In the genomic region with DNA sequence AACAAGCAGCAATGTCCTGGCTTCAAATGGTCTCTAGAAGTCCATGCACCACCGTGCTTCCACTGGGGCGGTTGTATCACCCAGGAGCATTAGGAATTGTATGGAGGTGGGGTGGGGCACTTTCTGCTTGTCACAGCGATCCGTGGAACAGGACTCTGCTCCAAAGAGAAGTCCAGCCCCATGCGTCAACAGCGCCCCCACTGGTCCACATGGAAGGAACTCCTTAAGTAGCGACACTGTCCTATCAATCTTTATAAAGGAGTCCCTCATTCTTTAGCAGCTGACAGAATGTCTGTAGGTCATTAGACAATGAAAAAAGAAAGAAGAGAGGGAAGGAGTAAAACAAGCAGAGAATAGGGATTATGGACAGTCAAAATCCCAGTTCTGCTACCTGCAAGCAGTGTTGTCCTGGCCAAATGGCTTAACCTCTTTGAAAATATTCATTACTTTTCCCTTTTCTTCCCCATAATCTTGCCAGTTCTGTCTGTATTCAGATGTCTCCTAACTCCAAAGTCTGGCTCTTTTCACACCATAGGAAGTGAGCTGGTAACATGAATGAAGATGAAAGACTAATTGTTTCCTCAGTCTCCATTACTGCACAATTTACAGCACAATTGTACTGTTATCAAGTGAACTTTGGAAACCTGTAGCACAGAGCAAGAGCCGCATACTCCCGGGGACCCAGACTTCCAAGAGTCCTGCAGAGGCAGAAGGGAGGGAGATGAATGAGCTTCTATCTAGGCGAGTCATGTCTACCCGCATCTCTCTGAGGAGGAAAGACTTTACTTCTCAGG, we compare ENCODE assay signal across 1 cellular context.
TF ChIP-seq lines count a peak whose summit lies in the region.

No MANE protein-coding gene starts in this region.

TF ChIP-seq in GM12878, 131 proteins besides CTCF, POLR2A, EP300 and RAD21:
- no peak for TF ChIP-seq NR2F1 (conservative IDR thresholded peaks at IDR 0.05)
- TF ChIP-seq POLR2AphosphoS5 (IDR thresholded peaks at IDR 0.05; ENCODE audit: low read length): no peak; the same call in none of the 2 replicates
- no peak for TF ChIP-seq PAX8 (IDR thresholded peaks at IDR 0.05)
- no peak for TF ChIP-seq RELA (IDR thresholded peaks at IDR 0.05; ENCODE audit: borderline replicate concordance, partially characterized antibody)
- TF ChIP-seq, protein P1, sequence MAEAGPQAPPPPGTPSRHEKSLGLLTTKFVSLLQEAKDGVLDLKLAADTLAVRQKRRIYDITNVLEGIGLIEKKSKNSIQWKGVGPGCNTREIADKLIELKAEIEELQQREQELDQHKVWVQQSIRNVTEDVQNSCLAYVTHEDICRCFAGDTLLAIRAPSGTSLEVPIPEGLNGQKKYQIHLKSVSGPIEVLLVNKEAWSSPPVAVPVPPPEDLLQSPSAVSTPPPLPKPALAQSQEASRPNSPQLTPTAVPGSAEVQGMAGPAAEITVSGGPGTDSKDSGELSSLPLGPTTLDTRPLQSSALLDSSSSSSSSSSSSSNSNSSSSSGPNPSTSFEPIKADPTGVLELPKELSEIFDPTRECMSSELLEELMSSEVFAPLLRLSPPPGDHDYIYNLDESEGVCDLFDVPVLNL (IDR thresholded peaks at IDR 0.05; ENCODE audit: low read depth, low read length): no peak
- no peak for TF ChIP-seq FOS (IDR thresholded peaks at IDR 0.05; ENCODE audit: borderline replicate concordance, extremely low read depth, insufficient read length)
- TF ChIP-seq CBX3 (IDR thresholded peaks at IDR 0.05; ENCODE audit: borderline replicate concordance, low read depth): no peak
- TF ChIP-seq IKZF1 (conservative IDR thresholded peaks at IDR 0.05): no peak
- no peak for TF ChIP-seq YY1 (IDR thresholded peaks at IDR 0.05; ENCODE audit: low read depth, low read length)
- TF ChIP-seq HDAC6 (IDR thresholded peaks at IDR 0.05; ENCODE audit: unreplicated experiment): no peak
- TF ChIP-seq CHD1 (IDR thresholded peaks at IDR 0.05; ENCODE audit: low read depth, low read length): no peak
- TF ChIP-seq, protein P2, sequence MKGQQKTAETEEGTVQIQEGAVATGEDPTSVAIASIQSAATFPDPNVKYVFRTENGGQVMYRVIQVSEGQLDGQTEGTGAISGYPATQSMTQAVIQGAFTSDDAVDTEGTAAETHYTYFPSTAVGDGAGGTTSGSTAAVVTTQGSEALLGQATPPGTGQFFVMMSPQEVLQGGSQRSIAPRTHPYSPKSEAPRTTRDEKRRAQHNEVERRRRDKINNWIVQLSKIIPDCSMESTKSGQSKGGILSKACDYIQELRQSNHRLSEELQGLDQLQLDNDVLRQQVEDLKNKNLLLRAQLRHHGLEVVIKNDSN (IDR thresholded peaks at IDR 0.05; ENCODE audit: borderline replicate concordance, extremely low read length, insufficient read depth, low read depth, low read length): no peak
- TF ChIP-seq NR2C1 (IDR thresholded peaks at IDR 0.05): no peak
- TF ChIP-seq FOXM1 (IDR thresholded peaks at IDR 0.05; ENCODE audit: low read depth, low read length): no peak
- TF ChIP-seq ESRRA (IDR thresholded peaks at IDR 0.05; ENCODE audit: low read length): no peak
- TF ChIP-seq, protein P3, sequence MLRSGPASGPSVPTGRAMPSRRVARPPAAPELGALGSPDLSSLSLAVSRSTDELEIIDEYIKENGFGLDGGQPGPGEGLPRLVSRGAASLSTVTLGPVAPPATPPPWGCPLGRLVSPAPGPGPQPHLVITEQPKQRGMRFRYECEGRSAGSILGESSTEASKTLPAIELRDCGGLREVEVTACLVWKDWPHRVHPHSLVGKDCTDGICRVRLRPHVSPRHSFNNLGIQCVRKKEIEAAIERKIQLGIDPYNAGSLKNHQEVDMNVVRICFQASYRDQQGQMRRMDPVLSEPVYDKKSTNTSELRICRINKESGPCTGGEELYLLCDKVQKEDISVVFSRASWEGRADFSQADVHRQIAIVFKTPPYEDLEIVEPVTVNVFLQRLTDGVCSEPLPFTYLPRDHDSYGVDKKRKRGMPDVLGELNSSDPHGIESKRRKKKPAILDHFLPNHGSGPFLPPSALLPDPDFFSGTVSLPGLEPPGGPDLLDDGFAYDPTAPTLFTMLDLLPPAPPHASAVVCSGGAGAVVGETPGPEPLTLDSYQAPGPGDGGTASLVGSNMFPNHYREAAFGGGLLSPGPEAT (IDR thresholded peaks at IDR 0.05; ENCODE audit: low read depth): no peak
- TF ChIP-seq MEF2A (IDR thresholded peaks at IDR 0.05; ENCODE audit: insufficient read depth, low read depth, low read length): no peak
- no peak for TF ChIP-seq KLF5 (IDR thresholded peaks at IDR 0.05; ENCODE audit: partially characterized antibody)
